19 cellular contexts compared by ENCODE assay signal in genomic region chr12:113875681-113876080, GRCh38.
DNase-seq lines count a peak whose midpoint lies in the region; ATAC-seq and TF ChIP-seq lines count a peak whose summit lies in the region.
"Had no signal": no experiment of that assay in that cellular context is flagged by ENCODE, and none has a peak within 500 bp of the region (broad histone marks: within the 10 kb centered on the region; RNA-seq: fewer than 3 reads in every experiment).

No MANE protein-coding gene starts in this region.

- CTCF ChIA-PET in CD8-positive, alpha-beta T cell (lab: Charles Lee): no interaction called here

- no peak overlapping the region for H3K4me3 ChIP-seq in CD8-positive, alpha-beta T cell (ENCODE audit: low read depth, low read length)
- H3K4me3 ChIP-seq: ascending aorta, HAP-1, lower lobe of right lung, skin epidermis had no signal

- POLR2A ChIA-PET in CD8-positive, alpha-beta T cell (lab: Charles Lee): no interaction called here

- H3K4me1 Mint-ChIP-seq in chondrocyte (ENCODE audit: low read depth) (peaks cover 6% of the 10 kb centered on the region), progenitor cell of endocrine pancreas (ENCODE audit: low read depth) (peaks cover 14% of the 10 kb centered on the region)
- no peaks in the 10 kb centered on the region for H3K4me1 Mint-ChIP-seq in CD8-positive, alpha-beta T cell (ENCODE audit: low read depth)
- H3K4me1 Mint-ChIP-seq: T-cell had no signal

- no peak for ATAC-seq in CD8-positive, alpha-beta T cell
- no peak for ATAC-seq in HG02642 (IDR thresholded peaks at IDR 0.05; ENCODE audit: poor library complexity, unreplicated experiment)
- ATAC-seq: lower lobe of right lung, T-cell had no signal

- H3K9me3 Mint-ChIP-seq in chondrocyte (ENCODE audit: low read depth) (no peaks in the 10 kb centered on the region), progenitor cell of endocrine pancreas (ENCODE audit: low read depth) (no peaks in the 10 kb centered on the region)
- no peaks in the 10 kb centered on the region for H3K9me3 Mint-ChIP-seq in CD8-positive, alpha-beta T cell
- H3K9me3 Mint-ChIP-seq: T-cell had no signal

- H3K27me3 ChIP-seq in CD8-positive, alpha-beta T cell (ENCODE audit: insufficient read depth, low read length): no peaks in the 10 kb centered on the region
- H3K27me3 ChIP-seq: ascending aorta had no signal

- no peaks in the 10 kb centered on the region for H3K4me1 ChIP-seq in CD8-positive, alpha-beta T cell (ENCODE audit: insufficient read depth, low read length)
- H3K4me1 ChIP-seq: ascending aorta, HAP-1, lower lobe of right lung had no signal

- no peak for TF ChIP-seq CTCF in chondrocyte (IDR thresholded peaks at IDR 0.05)
- no peak for TF ChIP-seq CTCF in progenitor cell of endocrine pancreas (IDR thresholded peaks at IDR 0.05; ENCODE audit: unreplicated experiment)
- TF ChIP-seq CTCF in CD8-positive, alpha-beta T cell (IDR thresholded peaks at IDR 0.05): no peak

- H3K36me3 Mint-ChIP-seq in chondrocyte (ENCODE audit: low read depth) (peaks cover 8% of the 10 kb centered on the region), progenitor cell of endocrine pancreas (ENCODE audit: insufficient read depth) (peaks cover 10% of the 10 kb centered on the region)
- H3K36me3 Mint-ChIP-seq in CD8-positive, alpha-beta T cell: peaks cover 55% of the 10 kb centered on the region

- no peaks in the 10 kb centered on the region for H3K9me3 ChIP-seq in CD8-positive, alpha-beta T cell (ENCODE audit: low read length)
- H3K9me3 ChIP-seq: ascending aorta, HAP-1, lower lobe of right lung had no signal

- H3K27ac Mint-ChIP-seq in chondrocyte (ENCODE audit: unreplicated experiment): no peak overlapping the region
- peak overlapping the region; percentile 72 for H3K27ac Mint-ChIP-seq in progenitor cell of endocrine pancreas
- H3K27ac Mint-ChIP-seq in CD8-positive, alpha-beta T cell: no peak overlapping the region
- H3K27ac Mint-ChIP-seq: T-cell had no signal

- no peak overlapping the region for H3K27ac ChIP-seq in CD8-positive, alpha-beta T cell (ENCODE audit: low read depth, low read length)
- H3K27ac ChIP-seq: ascending aorta, KMS-11, lower lobe of right lung, skin epidermis had no signal

- no peaks in the 10 kb centered on the region for H3K27me3 Mint-ChIP-seq in chondrocyte (ENCODE audit: low read depth)
- no peaks in the 10 kb centered on the region for H3K27me3 Mint-ChIP-seq in progenitor cell of endocrine pancreas
- no peaks in the 10 kb centered on the region for H3K27me3 Mint-ChIP-seq in CD8-positive, alpha-beta T cell (ENCODE audit: low read depth)
- H3K27me3 Mint-ChIP-seq: T-cell had no signal

- intact Hi-C loops in CD8-positive, alpha-beta T cell (cut with DNase I, micrococcal nuclease): no loop called here

- DNase-seq in NCI-H1092 treated with DMSO at 0.1 percent for 48 hours (lab: John Stamatoyannopoulos, UW) (peak; percentile 7), NCI-H1092 (lab: John Stamatoyannopoulos, UW) (no peak), NCI-H460 (ENCODE audit: extremely low read depth, low read depth) (peak; percentile 84), chondrocyte (ENCODE audit: low spot score) (peak; percentile 28), progenitor cell of endocrine pancreas (ENCODE audit: low spot score, unreplicated experiment) (no peak)
- DNase-seq in CD8-positive, alpha-beta T cell: no peak
- DNase-seq in activated CD8-positive, alpha-beta memory T cell treated with anti-CD3 and anti-CD28 coated beads, Interleukin-2, amount 50 U/mL, for 4 hours: no peak
- DNase-seq: 8988T; activated CD4-positive, alpha-beta T cell treated with anti-CD3 and anti-CD28 coated beads for 4 hours; activated T-cell treated with anti-CD3 and anti-CD28 coated beads, Interleukin-2, amount 50 U/mL, for 48 hours; COR-L47; effector CD4-positive, alpha-beta T cell; lower lobe of right lung; T-cell had no signal

- peaks cover 5% of the 10 kb centered on the region for H3K36me3 ChIP-seq in CD8-positive, alpha-beta T cell (ENCODE audit: insufficient read depth, low read length)
- H3K36me3 ChIP-seq: HAP-1 had no signal

- H3K4me3 Mint-ChIP-seq in chondrocyte (ENCODE audit: unreplicated experiment) (no peak overlapping the region), progenitor cell of endocrine pancreas (ENCODE audit: low read depth) (no peak overlapping the region)
- H3K4me3 Mint-ChIP-seq in CD8-positive, alpha-beta T cell: no peak overlapping the region
- H3K4me3 Mint-ChIP-seq: T-cell had no signal

Comparison
In these comparisons a context has a peak if more than half of its experiments do, and no peak if none do; other contexts are left out.
1. DNase-seq: peak in NCI-H1092 treated with DMSO at 0.1 percent for 48 hours (single experiment), NCI-H460 (single experiment) and chondrocyte (single experiment); none in NCI-H1092 (single experiment), progenitor cell of endocrine pancreas (single experiment), CD8-positive, alpha-beta T cell (0 of 7) and activated CD8-positive, alpha-beta memory T cell treated with anti-CD3 and anti-CD28 coated beads, Interleukin-2, amount 50 U/mL, for 4 hours (single experiment).